ENCODE assay signal across 25 cellular contexts in genomic region chr5:40932766-40933165, GRCh38. TPM values are rescaled to one million over a fixed set of nuclear protein-coding genes. Genes with fewer than 3 reads are reported as not detected.
"Had no signal": no experiment of that assay in that cellular context is flagged by ENCODE, and none has a peak within 500 bp of the region (broad histone marks: within the 10 kb centered on the region; RNA-seq: fewer than 3 reads in every experiment).

No MANE protein-coding gene starts in this region.

- ATAC-seq: esophagus mucosa; heart left ventricle; left colon; left ventricle myocardium superior; psoas muscle; sciatic nerve; stimulated activated memory B cell treated with anti-CD40 and anti-IgM and Interleukin-4, amounts not matched to agents 10 μg/mL and 1 μg/mL and 100 μg/mL, for 72 hours; upper lobe of right lung had no signal

- H3K27me3 ChIP-seq: heart left ventricle, pancreas, spleen, tibial nerve, upper lobe of right lung, vagina had no signal

- H3K4me1 ChIP-seq: heart left ventricle, pancreas, psoas muscle, spleen, tibial nerve, upper lobe of right lung, vagina had no signal

- H3K27me3 Mint-ChIP-seq: stimulated activated memory B cell treated with anti-CD40 and anti-IgM and Interleukin-4, amounts not matched to agents 10 μg/mL and 1 μg/mL and 100 μg/mL, for 72 hours had no signal

- H3K36me3 Mint-ChIP-seq: immature natural killer cell; naive B cell; stimulated activated memory B cell treated with anti-CD40 and anti-IgM and Interleukin-4, amounts not matched to agents 10 μg/mL and 1 μg/mL and 100 μg/mL, for 72 hours had no signal

- H3K4me3 Mint-ChIP-seq: immature natural killer cell; naive B cell; nephron; stimulated activated memory B cell treated with anti-CD40 and anti-IgM and Interleukin-4, amounts not matched to agents 10 μg/mL and 1 μg/mL and 100 μg/mL, for 72 hours; stimulated activated naive CD8-positive, alpha-beta T cell treated with anti-CD3 and anti-CD28 coated beads, Interleukin-15, Interleukin-2, amounts not matched to agents 100 ng/mL and 50 ng/mL, for 24 hours had no signal

- H3K9me3 ChIP-seq: heart left ventricle, pancreas, psoas muscle, spleen, tibial nerve, upper lobe of right lung, vagina had no signal

- H3K27ac ChIP-seq: heart left ventricle, pancreas, psoas muscle, spleen, tibial nerve, upper lobe of right lung, vagina had no signal

- H3K27ac Mint-ChIP-seq: immature natural killer cell; naive B cell; nephron; stimulated activated memory B cell treated with anti-CD40 and anti-IgM and Interleukin-4, amounts not matched to agents 10 μg/mL and 1 μg/mL and 100 μg/mL, for 72 hours; stimulated activated naive CD8-positive, alpha-beta T cell treated with anti-CD3 and anti-CD28 coated beads, Interleukin-15, Interleukin-2, amounts not matched to agents 100 ng/mL and 50 ng/mL, for 24 hours had no signal

- H3K9me3 Mint-ChIP-seq: stimulated activated naive CD8-positive, alpha-beta T cell treated with anti-CD3 and anti-CD28 coated beads, Interleukin-15, Interleukin-2, amounts not matched to agents 100 ng/mL and 50 ng/mL, for 24 hours had no signal

- H3K4me3 ChIP-seq: heart left ventricle, lung, pancreas, psoas muscle, spleen, tibial nerve, upper lobe of right lung, vagina had no signal

- H3K36me3 ChIP-seq: pancreas, spleen, tibial nerve, vagina had no signal

- DNase-seq: effector memory CD4-positive, alpha-beta T cell; heart left ventricle; hypothalamus; immature natural killer cell; left colon; left ventricle myocardium superior; mesenchymal stem cell; naive B cell; occipital lobe; pancreas; psoas muscle; retina; spleen; stimulated activated CD4-positive, alpha-beta T cell treated with anti-CD3 and anti-CD28 coated beads, Interleukin-15, amount 100 ng/mL, for 24 hours; stimulated activated CD4-positive, alpha-beta T cell treated with anti-CD3 and anti-CD28 coated beads, Interleukin-1b, Interleukin-23, amount 100 ng/mL, for 48 hours; stimulated activated CD4-positive, alpha-beta T cell treated with anti-CD3 and anti-CD28 coated beads, Interleukin-4, amount 100 ng/mL, for 24 hours; upper lobe of right lung had no signal

- H3K4me1 Mint-ChIP-seq: immature natural killer cell; naive B cell; stimulated activated memory B cell treated with anti-CD40 and anti-IgM and Interleukin-4, amounts not matched to agents 10 μg/mL and 1 μg/mL and 100 μg/mL, for 72 hours had no signal

RNA-seq across cellular contexts. Expression of gene C7, which starts 23.5 kb away (rescaled TPM):
- polyA plus RNA-seq: immature natural killer cell had no signal
